1 cellular context compared by ENCODE assay signal in the genomic region with DNA sequence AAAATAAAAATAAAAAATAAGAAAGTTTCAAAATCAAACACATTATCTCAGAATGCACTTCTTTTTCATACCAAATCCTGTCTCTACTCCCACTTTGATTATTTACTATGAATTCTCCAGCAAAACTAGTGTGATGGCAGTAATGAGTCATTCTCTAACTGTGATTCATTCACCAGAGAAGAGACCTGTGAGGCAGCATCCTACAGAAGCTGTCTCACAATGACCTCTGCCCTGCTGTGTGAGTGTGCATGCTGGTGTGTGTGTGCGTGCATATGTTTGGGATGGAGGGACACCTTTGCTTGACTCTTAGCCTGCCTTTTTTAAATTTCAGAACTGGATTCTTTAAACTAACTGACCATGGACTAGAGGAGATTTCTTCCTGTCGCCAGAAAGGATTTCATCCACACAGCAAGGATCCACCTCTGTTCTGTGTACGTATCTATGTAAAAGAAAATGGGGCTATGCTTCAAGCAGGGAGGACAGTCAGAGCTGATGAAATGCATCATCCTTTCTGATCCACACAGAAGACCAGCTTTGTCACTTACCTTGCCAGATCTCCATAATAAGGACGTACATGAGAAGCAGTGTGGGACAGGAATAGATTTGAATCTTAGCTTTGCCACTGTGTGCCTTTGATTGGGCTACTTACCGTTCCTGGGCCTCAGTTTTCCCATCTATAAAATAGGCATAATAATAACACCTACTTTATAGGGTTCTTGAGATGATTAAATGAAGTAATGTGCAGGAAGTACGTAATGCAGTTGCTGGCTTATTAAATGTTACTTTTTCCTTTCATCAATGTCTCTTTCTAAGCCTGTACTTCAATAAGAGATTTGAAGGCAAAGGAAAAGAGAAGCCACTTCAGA.
A peak's percentile ranks its signal among the peaks of the same experiment; 100 is the strongest.
TF ChIP-seq lines count a peak whose summit lies in the region.

No MANE protein-coding gene starts in this region.

TF ChIP-seq in HCT116, 20 proteins besides CTCF, POLR2A, EP300 and RAD21 (continued from another document):
- TF ChIP-seq FOSL1 (IDR thresholded peaks at IDR 0.05; ENCODE audit: low read depth) = peak; percentile 80
- TF ChIP-seq CEBPB (IDR thresholded peaks at IDR 0.05; ENCODE audit: low read depth) = no peak
- no peak for TF ChIP-seq ZFX (IDR thresholded peaks at IDR 0.05)
